1 cellular context compared by ENCODE assay signal in the genomic region with DNA sequence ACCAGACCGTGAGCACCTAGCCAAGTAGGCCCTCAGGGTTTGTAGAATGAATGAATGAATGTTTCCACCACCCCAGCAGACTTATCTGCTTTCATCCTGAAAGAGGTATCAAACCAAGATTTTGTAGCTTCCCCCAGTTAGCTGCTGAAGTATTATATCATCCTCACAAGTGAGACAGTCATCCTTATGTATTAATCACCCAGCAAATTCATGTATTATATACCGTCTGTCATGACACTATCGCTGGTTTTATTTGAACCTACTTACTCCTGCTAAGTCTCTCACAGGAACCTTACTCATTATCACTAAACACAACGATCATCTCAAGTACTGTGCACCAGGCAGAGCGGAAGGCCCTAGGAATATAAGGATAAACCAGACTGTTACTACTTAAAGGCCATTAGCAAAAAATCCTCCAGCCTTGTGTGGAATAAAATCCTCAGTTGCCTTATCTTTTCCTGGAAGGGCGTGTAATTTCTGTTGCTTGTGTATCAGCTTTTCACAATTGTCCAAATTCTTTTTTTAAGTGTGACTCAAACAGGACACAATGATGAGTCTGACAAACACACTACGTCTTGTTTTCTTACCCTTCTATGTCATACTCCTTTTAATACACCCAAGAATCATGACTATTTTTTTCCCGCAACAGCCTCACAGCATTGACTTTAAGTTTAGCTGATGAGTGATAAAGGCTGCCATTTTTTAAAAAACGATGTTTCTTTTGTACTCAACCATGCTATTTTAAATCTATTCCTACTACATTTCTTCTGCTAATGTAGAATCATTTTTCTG.
TF ChIP-seq lines count a peak whose summit lies in the region.

No MANE protein-coding gene starts in this region.

TF ChIP-seq in A549, 52 proteins besides CTCF, POLR2A, EP300 and RAD21 (continued from another document):
- TF ChIP-seq, protein P1, sequence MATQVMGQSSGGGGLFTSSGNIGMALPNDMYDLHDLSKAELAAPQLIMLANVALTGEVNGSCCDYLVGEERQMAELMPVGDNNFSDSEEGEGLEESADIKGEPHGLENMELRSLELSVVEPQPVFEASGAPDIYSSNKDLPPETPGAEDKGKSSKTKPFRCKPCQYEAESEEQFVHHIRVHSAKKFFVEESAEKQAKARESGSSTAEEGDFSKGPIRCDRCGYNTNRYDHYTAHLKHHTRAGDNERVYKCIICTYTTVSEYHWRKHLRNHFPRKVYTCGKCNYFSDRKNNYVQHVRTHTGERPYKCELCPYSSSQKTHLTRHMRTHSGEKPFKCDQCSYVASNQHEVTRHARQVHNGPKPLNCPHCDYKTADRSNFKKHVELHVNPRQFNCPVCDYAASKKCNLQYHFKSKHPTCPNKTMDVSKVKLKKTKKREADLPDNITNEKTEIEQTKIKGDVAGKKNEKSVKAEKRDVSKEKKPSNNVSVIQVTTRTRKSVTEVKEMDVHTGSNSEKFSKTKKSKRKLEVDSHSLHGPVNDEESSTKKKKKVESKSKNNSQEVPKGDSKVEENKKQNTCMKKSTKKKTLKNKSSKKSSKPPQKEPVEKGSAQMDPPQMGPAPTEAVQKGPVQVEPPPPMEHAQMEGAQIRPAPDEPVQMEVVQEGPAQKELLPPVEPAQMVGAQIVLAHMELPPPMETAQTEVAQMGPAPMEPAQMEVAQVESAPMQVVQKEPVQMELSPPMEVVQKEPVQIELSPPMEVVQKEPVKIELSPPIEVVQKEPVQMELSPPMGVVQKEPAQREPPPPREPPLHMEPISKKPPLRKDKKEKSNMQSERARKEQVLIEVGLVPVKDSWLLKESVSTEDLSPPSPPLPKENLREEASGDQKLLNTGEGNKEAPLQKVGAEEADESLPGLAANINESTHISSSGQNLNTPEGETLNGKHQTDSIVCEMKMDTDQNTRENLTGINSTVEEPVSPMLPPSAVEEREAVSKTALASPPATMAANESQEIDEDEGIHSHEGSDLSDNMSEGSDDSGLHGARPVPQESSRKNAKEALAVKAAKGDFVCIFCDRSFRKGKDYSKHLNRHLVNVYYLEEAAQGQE (IDR thresholded peaks at IDR 0.05), result no peak
- TF ChIP-seq MYC (IDR thresholded peaks at IDR 0.05; ENCODE audit: borderline replicate concordance, low read length), result no peak
- TF ChIP-seq, protein P2, sequence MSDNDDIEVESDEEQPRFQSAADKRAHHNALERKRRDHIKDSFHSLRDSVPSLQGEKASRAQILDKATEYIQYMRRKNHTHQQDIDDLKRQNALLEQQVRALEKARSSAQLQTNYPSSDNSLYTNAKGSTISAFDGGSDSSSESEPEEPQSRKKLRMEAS (IDR thresholded peaks at IDR 0.05), result peak; percentile 1; the same call in 1 of the 2 replicates
- no peak for TF ChIP-seq RNF2 (IDR thresholded peaks at IDR 0.05; ENCODE audit: borderline replicate concordance, low read depth)
- TF ChIP-seq HEYL (CRISPR knock-in tag; IDR thresholded peaks at IDR 0.05), result no peak
- no peak for TF ChIP-seq ZFP36 (IDR thresholded peaks at IDR 0.05; ENCODE audit: borderline replicate concordance, partially characterized antibody)
- TF ChIP-seq RARB (CRISPR knock-in tag; IDR thresholded peaks at IDR 0.05), result peak; percentile 58; the same call in 1 of the 2 replicates
- TF ChIP-seq, protein P3, sequence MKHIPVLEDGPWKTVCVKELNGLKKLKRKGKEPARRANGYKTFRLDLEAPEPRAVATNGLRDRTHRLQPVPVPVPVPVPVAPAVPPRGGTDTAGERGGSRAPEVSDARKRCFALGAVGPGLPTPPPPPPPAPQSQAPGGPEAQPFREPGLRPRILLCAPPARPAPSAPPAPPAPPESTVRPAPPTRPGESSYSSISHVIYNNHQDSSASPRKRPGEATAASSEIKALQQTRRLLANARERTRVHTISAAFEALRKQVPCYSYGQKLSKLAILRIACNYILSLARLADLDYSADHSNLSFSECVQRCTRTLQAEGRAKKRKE (CRISPR knock-in tag; IDR thresholded peaks at IDR 0.05; ENCODE audit: low read depth), result 0 out of 2 replicates have a peak, but pooled peaks have one; percentile 0
- TF ChIP-seq POLR2AphosphoS2 (conservative IDR thresholded peaks at IDR 0.05; ENCODE audit: low read length), result 0 out of 2 replicates have a peak, but pooled peaks have one; percentile 57
- TF ChIP-seq BHLHE40 (IDR thresholded peaks at IDR 0.05; ENCODE audit: low read depth, low read length), result no peak
- TF ChIP-seq HDAC2 (IDR thresholded peaks at IDR 0.05), result no peak
- no peak for TF ChIP-seq GATA3 (IDR thresholded peaks at IDR 0.05; ENCODE audit: borderline replicate concordance)
- TF ChIP-seq, protein P4, sequence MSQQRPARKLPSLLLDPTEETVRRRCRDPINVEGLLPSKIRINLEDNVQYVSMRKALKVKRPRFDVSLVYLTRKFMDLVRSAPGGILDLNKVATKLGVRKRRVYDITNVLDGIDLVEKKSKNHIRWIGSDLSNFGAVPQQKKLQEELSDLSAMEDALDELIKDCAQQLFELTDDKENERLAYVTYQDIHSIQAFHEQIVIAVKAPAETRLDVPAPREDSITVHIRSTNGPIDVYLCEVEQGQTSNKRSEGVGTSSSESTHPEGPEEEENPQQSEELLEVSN (IDR thresholded peaks at IDR 0.05; ENCODE audit: borderline replicate concordance, low read depth), result no peak
- no peak; the same call in 1 of the 2 replicates for TF ChIP-seq HOXA7 (CRISPR knock-in tag; IDR thresholded peaks at IDR 0.05)
- TF ChIP-seq EHF (CRISPR knock-in tag; IDR thresholded peaks at IDR 0.05), result no peak
